In genomic region chr13:98584668-98585397, GRCh38 we compare ENCODE assay signal across 19 cellular contexts. TPM values are rescaled to one million over a fixed set of nuclear protein-coding genes. Genes with fewer than 3 reads are reported as not detected.
DNase-seq lines count a peak whose midpoint lies in the region; ATAC-seq, FAIRE-seq and TF ChIP-seq lines count a peak whose summit lies in the region.
"Had no signal": no experiment of that assay in that cellular context is flagged by ENCODE, and none has a peak within 500 bp of the region (broad histone marks: within the 10 kb centered on the region; RNA-seq: fewer than 3 reads in every experiment).

No MANE protein-coding gene starts in this region.

- FAIRE-seq in small intestine (lab: Jason Lieb, UNC) = no peak
- FAIRE-seq: H54 had no signal

- peaks cover 12% of the 10 kb centered on the region for H3K4me1 Mint-ChIP-seq in endodermal cell
- peaks cover 9% of the 10 kb centered on the region for H3K4me1 Mint-ChIP-seq in activated T-helper 17 cell treated with anti-CD3 and anti-CD28 coated beads, Interleukin-2, amount 50 U/mL, for 72 hours
- H3K4me1 Mint-ChIP-seq: B cell had no signal

- H3K27me3 ChIP-seq in esophagus (ENCODE audit: control insufficient read depth in 1 of 2, insufficient read depth in 2 of 2, low read length in 2 of 2) (no peaks in the 10 kb centered on the region), small intestine (ENCODE audit: control insufficient read depth in 2 of 2, insufficient read depth in 2 of 2, low read length in 2 of 2) (no peaks in the 10 kb centered on the region), endodermal cell (ENCODE audit: control insufficient read depth, insufficient read depth, low read length, poor library complexity, severe bottlenecking) (no peaks in the 10 kb centered on the region)
- H3K27me3 ChIP-seq: hepatocyte had no signal

- no peak for ATAC-seq in HG03571 (IDR thresholded peaks at IDR 0.05; ENCODE audit: unreplicated experiment)
- no peak for ATAC-seq in activated T-helper 17 cell treated with anti-CD3 and anti-CD28 coated beads, Interleukin-2, amount 50 U/mL, for 72 hours (replicated peaks)
- ATAC-seq: activated naive CD4-positive, alpha-beta T cell treated with anti-CD3 and anti-CD28 coated beads, Interleukin-2, amount 50 U/mL, for 72 hours had no signal

- H3K27ac Mint-ChIP-seq in endodermal cell = no peak overlapping the region
- H3K27ac Mint-ChIP-seq in activated T-helper 17 cell treated with anti-CD3 and anti-CD28 coated beads, Interleukin-2, amount 50 U/mL, for 72 hours = no peak overlapping the region
- H3K27ac Mint-ChIP-seq: activated naive CD4-positive, alpha-beta T cell treated with anti-CD3 and anti-CD28 coated beads, Interleukin-2, amount 50 U/mL, for 72 hours; B cell had no signal

- no peaks in the 10 kb centered on the region for H3K9me3 Mint-ChIP-seq in endodermal cell
- no peaks in the 10 kb centered on the region for H3K9me3 Mint-ChIP-seq in activated T-helper 17 cell treated with anti-CD3 and anti-CD28 coated beads, Interleukin-2, amount 50 U/mL, for 72 hours

- CTCF ChIA-PET in RWPE1 (lab: Yijun Ruan, JAX) = interaction anchor here (1.0 kb wide), 1 partner anchor 69 kb away, joined by 3 read pairs; no protein-coding TSS in a partner anchor

- peak overlapping the region; percentile 73 for H3K27ac ChIP-seq in RWPE1
- peak overlapping the region; percentile 74 to 87 for H3K27ac ChIP-seq in esophagus (ENCODE audit: low read depth in 2 of 2, low read length in 1 of 2)
- peak overlapping the region; percentile 49 to 84 for H3K27ac ChIP-seq in small intestine (ENCODE audit: low read depth in 1 of 2, low read length in 1 of 2)
- H3K27ac ChIP-seq in endodermal cell (ENCODE audit: low read depth, low read length) = no peak overlapping the region

- H3K9me3 ChIP-seq in esophagus (ENCODE audit: control insufficient read depth in 2 of 2, insufficient read depth in 1 of 2, low read depth in 1 of 2, low read length in 1 of 2) (no peaks in the 10 kb centered on the region), small intestine (ENCODE audit: control insufficient read depth, low read depth) (no peaks in the 10 kb centered on the region), endodermal cell (ENCODE audit: control insufficient read depth, low read length) (peaks cover under 1% of the 10 kb centered on the region)

- 26 to 29% methylated on average over 4 of the region's 4 CpGs for WGBS in esophagus, 2 donors
- 10 to 48% (median 33%) methylated on average over 4 of the region's 4 CpGs for WGBS in small intestine, 3 donors
- 83 to 85% methylated on average over 4 of the region's 4 CpGs for WGBS in endodermal cell (ENCODE audit: insufficient coverage in 1 of 2, insufficient read length in 1 of 2), 2 experiments

- peak; percentile 44 for DNase-seq in GM03348 (ENCODE audit: low spot score)
- no peak for DNase-seq in RWPE1 (ENCODE audit: low spot score)
- peak; percentile 53 for DNase-seq in small intestine
- DNase-seq in T1000 (lab: John Stamatoyannopoulos, UW) = no peak
- no peak for DNase-seq in endodermal cell
- DNase-seq: activated CD4-positive, alpha-beta T cell treated with anti-CD3 and anti-CD28 coated beads, Interleukin-2, amount 50 U/mL, for 4 hours; activated T-cell treated with anti-CD3 and anti-CD28 coated beads, Interleukin-2, amount 50 U/mL, for 1 hour; islet precursor cell; KG1; mesendoderm; NCI-H2081; NCI-H524 had no signal

- POLR2A ChIA-PET in RWPE1 (lab: Yijun Ruan, JAX; ENCODE audit: low non-redundant PET) = no interaction called here

- no peaks in the 10 kb centered on the region for H3K36me3 ChIP-seq in esophagus (ENCODE audit: control insufficient read depth in 2 of 2, insufficient read depth in 2 of 2, low read length in 1 of 2)
- H3K36me3 ChIP-seq in small intestine (ENCODE audit: control insufficient read depth in 2 of 2, insufficient read depth in 2 of 2, low read length in 2 of 2) = no peaks in the 10 kb centered on the region
- H3K36me3 ChIP-seq in endodermal cell (ENCODE audit: control insufficient read depth, insufficient read depth, low read length) = no peaks in the 10 kb centered on the region

- H3K9ac ChIP-seq in endodermal cell (ENCODE audit: extremely low read depth, low read length, poor library complexity, severe bottlenecking) = no peak overlapping the region

- H3K4me3 ChIP-seq in esophagus (ENCODE audit: low read depth in 1 of 2, low read length in 2 of 2) (no peak overlapping the region), small intestine (ENCODE audit: low read depth in 1 of 2, low read length in 2 of 2) (no peak overlapping the region), endodermal cell (ENCODE audit: low read length) (no peak overlapping the region)
- H3K4me3 ChIP-seq: hepatocyte had no signal

- TF ChIP-seq CTCF in RWPE1 (conservative IDR thresholded peaks at IDR 0.05; ENCODE audit: low read depth) (no peak), endodermal cell (conservative IDR thresholded peaks at IDR 0.05) (no peak)

- H3K4me1 ChIP-seq in esophagus (ENCODE audit: control insufficient read depth in 2 of 2, insufficient read depth in 2 of 2, low read length in 1 of 2) = peaks cover 8 to 9% of the 10 kb centered on the region in 2 donors
- H3K4me1 ChIP-seq in small intestine (ENCODE audit: control insufficient read depth in 2 of 2, insufficient read depth in 1 of 2, low read depth in 1 of 2, low read length in 1 of 2) = peaks cover 3 to 6% of the 10 kb centered on the region in 2 donors
- H3K4me1 ChIP-seq in endodermal cell (ENCODE audit: control insufficient read depth, insufficient read depth, low read length) = peaks cover 3% of the 10 kb centered on the region

- H3K27me3 Mint-ChIP-seq in endodermal cell (ENCODE audit: insufficient read depth) = no peaks in the 10 kb centered on the region
- no peaks in the 10 kb centered on the region for H3K27me3 Mint-ChIP-seq in activated T-helper 17 cell treated with anti-CD3 and anti-CD28 coated beads, Interleukin-2, amount 50 U/mL, for 72 hours
- H3K27me3 Mint-ChIP-seq: B cell had no signal

- no peaks in the 10 kb centered on the region for H3K36me3 Mint-ChIP-seq in endodermal cell (ENCODE audit: low read depth)
- no peaks in the 10 kb centered on the region for H3K36me3 Mint-ChIP-seq in activated T-helper 17 cell treated with anti-CD3 and anti-CD28 coated beads, Interleukin-2, amount 50 U/mL, for 72 hours (ENCODE audit: low read depth)
- H3K36me3 Mint-ChIP-seq: activated naive CD4-positive, alpha-beta T cell treated with anti-CD3 and anti-CD28 coated beads, Interleukin-2, amount 50 U/mL, for 72 hours had no signal

- no peak overlapping the region for H3K4me3 Mint-ChIP-seq in endodermal cell
- H3K4me3 Mint-ChIP-seq in activated T-helper 17 cell treated with anti-CD3 and anti-CD28 coated beads, Interleukin-2, amount 50 U/mL, for 72 hours = no peak overlapping the region
- H3K4me3 Mint-ChIP-seq: B cell had no signal

RNA-seq across cellular contexts. Expression of gene STK24, which starts 7.9 kb away (rescaled TPM):
- polyA plus RNA-seq in esophagus (100 to 1,000 TPM; 104 to 122 TPM), small intestine (100 to 1,000 TPM in 2 of 3 donors, 10 to 100 TPM in 1; 71.4 to 116 (median 114) TPM)
- 100 to 1,000 TPM; 115 to 125 TPM for total RNA-seq in endodermal cell
- polyA plus RNA-seq in endodermal cell (2013, experiment 1 of 2) = 109 TPM
- 110 TPM for polyA plus RNA-seq in endodermal cell (2013, experiment 2 of 2)
- total RNA-seq in activated T-helper 17 cell treated with anti-CD3 and anti-CD28 coated beads, Interleukin-2, amount 50 U/mL, for 72 hours = 100 to 1,000 TPM; 212 to 231 TPM

Comparison
In these comparisons a context has a peak if more than half of its experiments do, and no peak if none do; other contexts are left out.
1. DNase-seq: peak in GM03348 (single experiment) and small intestine (single experiment); none in RWPE1 (single experiment), T1000 (single experiment) and endodermal cell (single experiment).